ENCODE assay signal across 22 cellular contexts in genomic region chr1:225707824-225708223, GRCh38.
"Had no signal": no experiment of that assay in that cellular context is flagged by ENCODE, and none has a peak within 500 bp of the region (broad histone marks: within the 10 kb centered on the region; RNA-seq: fewer than 3 reads in every experiment).

No MANE protein-coding gene starts in this region.

- DNase-seq: cortex of kidney; dorsolateral prefrontal cortex; effector CD8-positive, alpha-beta T cell; heart right ventricle; hypothalamus; left ventricle myocardium inferior; lower lobe of right lung; midbrain; psoas muscle; retina; right lobe of liver; stimulated activated CD4-positive, alpha-beta T cell treated with anti-CD3 and anti-CD28 coated beads, Interleukin-2, amount 100 ng/mL, for 24 hours; stimulated activated CD4-positive, alpha-beta T cell treated with anti-CD3 and anti-CD28 coated beads, Interleukin-4, amount 100 ng/mL, for 4 hours; stimulated activated naive CD4-positive, alpha-beta T cell; stomach; substantia nigra; transverse colon had no signal

- H3K36me3 ChIP-seq: heart right ventricle, left ventricle myocardium inferior, lower lobe of right lung, neutrophil, right lobe of liver, stomach, thoracic aorta, transverse colon had no signal

- H3K9me3 Mint-ChIP-seq: memory B cell; natural killer cell treated with Interleukin-12 subunit alpha and Interleukin-12 subunit beta and Interleukin-15 and Interleukin-18, amount 100 ng/mL, for 72 hours had no signal

- H3K27me3 ChIP-seq: dorsolateral prefrontal cortex, heart right ventricle, neutrophil, right lobe of liver, stomach, transverse colon had no signal

- H3K36me3 Mint-ChIP-seq: memory B cell; natural killer cell treated with Interleukin-12 subunit alpha and Interleukin-12 subunit beta and Interleukin-15 and Interleukin-18, amount 100 ng/mL, for 72 hours had no signal

- H3K4me3 Mint-ChIP-seq: memory B cell; natural killer cell treated with Interleukin-12 subunit alpha and Interleukin-12 subunit beta and Interleukin-15 and Interleukin-18, amount 100 ng/mL, for 72 hours had no signal

- H3K4me1 Mint-ChIP-seq: memory B cell had no signal

- H3K9me3 ChIP-seq: heart right ventricle, left ventricle myocardium inferior, lower lobe of right lung, neutrophil, psoas muscle, right lobe of liver, stomach, thoracic aorta, transverse colon had no signal

- ATAC-seq: esophagus mucosa; heart right ventricle; lower lobe of right lung; natural killer cell treated with Interleukin-12 subunit alpha and Interleukin-12 subunit beta and Interleukin-15 and Interleukin-18, amount 100 ng/mL, for 72 hours; psoas muscle; right lobe of liver had no signal

- H3K27ac Mint-ChIP-seq: memory B cell; natural killer cell treated with Interleukin-12 subunit alpha and Interleukin-12 subunit beta and Interleukin-15 and Interleukin-18, amount 100 ng/mL, for 72 hours had no signal

- H3K27ac ChIP-seq: dorsolateral prefrontal cortex, heart right ventricle, left ventricle myocardium inferior, lower lobe of right lung, neutrophil, psoas muscle, right lobe of liver, stomach, thoracic aorta, transverse colon had no signal

- H3K27me3 Mint-ChIP-seq: natural killer cell treated with Interleukin-12 subunit alpha and Interleukin-12 subunit beta and Interleukin-15 and Interleukin-18, amount 100 ng/mL, for 72 hours had no signal

- H3K4me1 ChIP-seq: left ventricle myocardium inferior, psoas muscle, right lobe of liver, stomach, transverse colon had no signal

- H3K4me3 ChIP-seq: dorsolateral prefrontal cortex, heart right ventricle, left ventricle myocardium inferior, lower lobe of right lung, psoas muscle, right lobe of liver, stomach, thoracic aorta, transverse colon had no signal
